ENCODE assay signal across 9 cellular contexts in the genomic region with DNA sequence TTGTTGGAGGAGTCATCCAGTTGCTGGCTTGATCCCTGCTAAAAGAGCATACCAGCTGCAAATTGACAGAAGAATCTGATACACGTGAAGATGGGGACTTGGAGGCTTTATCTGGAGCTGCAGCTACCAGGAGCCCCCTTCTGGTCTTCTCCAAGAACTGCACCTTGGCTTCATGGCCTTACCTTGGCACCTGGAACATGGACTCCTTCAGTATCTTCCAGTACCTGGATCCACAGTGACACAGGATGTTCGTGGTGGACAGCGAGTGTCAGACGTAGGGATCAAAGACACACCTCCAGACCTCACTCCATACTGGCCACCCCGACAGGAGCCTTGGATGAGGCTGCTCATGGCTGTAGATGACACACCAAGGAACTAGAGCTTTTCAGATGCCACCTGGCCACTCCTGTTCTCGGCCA. TPM values are rescaled to one million over a fixed set of nuclear protein-coding genes. Genes with fewer than 3 reads are reported as not detected.
DNase-seq lines count a peak whose midpoint lies in the region; ATAC-seq and TF ChIP-seq lines count a peak whose summit lies in the region.
"Had no signal": no experiment of that assay in that cellular context is flagged by ENCODE, and none has a peak within 500 bp of the region (broad histone marks: within the 10 kb centered on the region; RNA-seq: fewer than 3 reads in every experiment).

No MANE protein-coding gene starts in this region.

- H3K9me3 ChIP-seq in Peyer's patch = no peaks in the 10 kb centered on the region

- no peaks in the 10 kb centered on the region for H3K4me1 ChIP-seq in Peyer's patch

- no peak for ATAC-seq in GM18861 (IDR thresholded peaks at IDR 0.05; ENCODE audit: unreplicated experiment)

- H3K27me3 Mint-ChIP-seq in activated T-cell treated with anti-CD3 and anti-CD28 coated beads, Interleukin-2, amount 50 U/mL, for 24 hours = no peaks in the 10 kb centered on the region
- H3K27me3 Mint-ChIP-seq in osteocyte (ENCODE audit: unreplicated experiment) = peaks cover 11% of the 10 kb centered on the region

- H3K9me3 Mint-ChIP-seq in activated T-cell treated with anti-CD3 and anti-CD28 coated beads, Interleukin-2, amount 50 U/mL, for 24 hours = peaks cover 2% of the 10 kb centered on the region
- peaks cover 8% of the 10 kb centered on the region for H3K9me3 Mint-ChIP-seq in osteocyte (ENCODE audit: unreplicated experiment)

- TF ChIP-seq CTCF in LNCaP clone FGC (IDR thresholded peaks at IDR 0.05; ENCODE audit: control insufficient read depth, extremely low read depth, insufficient read depth) (peak; percentile 84), Peyer's patch (IDR thresholded peaks at IDR 0.05) (peak; percentile 77 to 97 (median 92)), osteocyte (IDR thresholded peaks at IDR 0.05) (peak; percentile 92)

- no peak overlapping the region for H3K27ac Mint-ChIP-seq in activated T-cell treated with anti-CD3 and anti-CD28 coated beads, Interleukin-2, amount 50 U/mL, for 24 hours
- H3K27ac Mint-ChIP-seq in osteocyte (ENCODE audit: unreplicated experiment) = no peak overlapping the region

- H3K36me3 ChIP-seq in Peyer's patch = no peaks in the 10 kb centered on the region

- no peak overlapping the region for H3K4me3 ChIP-seq in LNCaP clone FGC (ENCODE audit: low read depth, low read length)
- H3K4me3 ChIP-seq in Peyer's patch = no peak overlapping the region

- H3K36me3 Mint-ChIP-seq in activated T-cell treated with anti-CD3 and anti-CD28 coated beads, Interleukin-2, amount 50 U/mL, for 24 hours (ENCODE audit: low read depth) = no peaks in the 10 kb centered on the region
- H3K36me3 Mint-ChIP-seq in osteocyte (ENCODE audit: unreplicated experiment) = no peaks in the 10 kb centered on the region

- DNase-seq in DMS53 treated with DMSO at 0.1 percent for 48 hours (lab: John Stamatoyannopoulos, UW; ENCODE audit: unreplicated experiment) (peak; percentile 70), LNCaP clone FGC (ENCODE audit: low read depth) (peak; percentile 73), Peyer's patch (peak; percentile 42 to 87 (median 57)), fibroblast of the conjunctiva (ENCODE audit: low read depth) (peak; percentile 75), osteocyte (ENCODE audit: extremely low spot score, unreplicated experiment) (no peak), ureter (ENCODE audit: low spot score) (peak; percentile 59)
- peak; percentile 66 for DNase-seq in activated T-cell treated with anti-CD3 and anti-CD28 coated beads, Interleukin-2, amount 50 U/mL, for 24 hours

- no peak overlapping the region for H3K27ac ChIP-seq in Peyer's patch

- H3K4me1 Mint-ChIP-seq in activated T-cell treated with anti-CD3 and anti-CD28 coated beads, Interleukin-2, amount 50 U/mL, for 24 hours (ENCODE audit: low read depth) = no peaks in the 10 kb centered on the region
- H3K4me1 Mint-ChIP-seq in osteocyte (ENCODE audit: unreplicated experiment) = no peaks in the 10 kb centered on the region

- no peak overlapping the region for H3K4me3 Mint-ChIP-seq in activated T-cell treated with anti-CD3 and anti-CD28 coated beads, Interleukin-2, amount 50 U/mL, for 24 hours
- H3K4me3 Mint-ChIP-seq in osteocyte (ENCODE audit: unreplicated experiment) = no peak overlapping the region

- no peaks in the 10 kb centered on the region for H3K27me3 ChIP-seq in Peyer's patch

- TF ChIP-seq POLR2A in Peyer's patch (IDR thresholded peaks at IDR 0.05) = no peak

RNA-seq across cellular contexts. Expression of gene ACSBG2, which starts 9.9 kb away (rescaled TPM):
- total RNA-seq in Peyer's patch (under 1 TPM in 1 of 4 donors, not detected in 3; 0.57 TPM), osteocyte (not detected in 2 replicates), ureter (not detected)
- total RNA-seq: T-helper 1 cell treated with Interleukin-12 subunit alpha and Interleukin-12 subunit beta and Interleukin-4 antibody, amounts not matched to agents 30 ng/mL and 1 ng/mL, for 36 hours had no signal

RNA-seq across cellular contexts. Expression of gene RFX2, which starts 15.3 kb away (rescaled TPM):
- total RNA-seq in Peyer's patch = 10 to 100 TPM in 2 of 4 donors, 1 to 10 TPM in 2; 2.6 to 33.9 (median 10.3) TPM
- 4.5 and 5.3 TPM in 2 replicates for total RNA-seq in osteocyte
- total RNA-seq in ureter = 30.3 TPM
